Comparison of ENCODE assay signal across 8 cellular contexts in genomic region chr6:43570876-43571441, GRCh38. TPM values are rescaled to one million over a fixed set of nuclear protein-coding genes. Genes with fewer than 3 reads are reported as not detected.
A peak's percentile ranks its signal among the peaks of the same experiment; 100 is the strongest.
DNase-seq lines count a peak whose midpoint lies in the region; ATAC-seq lines count a peak whose summit lies in the region.
"Had no signal": no experiment of that assay in that cellular context is flagged by ENCODE, and none has a peak within 500 bp of the region (broad histone marks: within the 10 kb centered on the region; RNA-seq: fewer than 3 reads in every experiment).

No MANE protein-coding gene starts in this region.

- CTCF ChIA-PET in activated CD4-positive, alpha-beta memory T cell treated with anti-CD3 and anti-CD28 coated beads, Interleukin-2, amount 10 ng/mL, durations not matched to agents 7 days and 5 days (lab: Charles Lee) = interaction anchor here (1.4 to 2.3 kb wide), 3 partner anchors 8 to 37 kb away, joined by 4 to 8 read pairs (median 5); no protein-coding TSS in a partner anchor

- H3K4me1 Mint-ChIP-seq in activated CD4-positive, alpha-beta memory T cell treated with anti-CD3 and anti-CD28 coated beads, Interleukin-2, amount 10 ng/mL, durations not matched to agents 7 days and 5 days = peaks cover 44% of the 10 kb centered on the region

- H3K27ac Mint-ChIP-seq in activated CD4-positive, alpha-beta memory T cell treated with anti-CD3 and anti-CD28 coated beads, Interleukin-2, amount 10 ng/mL, durations not matched to agents 7 days and 5 days = peak overlapping the region; percentile 87

- POLR2A ChIA-PET in activated CD4-positive, alpha-beta memory T cell treated with anti-CD3 and anti-CD28 coated beads, Interleukin-2, amount 10 ng/mL, durations not matched to agents 7 days and 5 days (lab: Charles Lee) = interaction anchor here (0.8 to 1.8 kb wide), 6 partner anchors 14 to 825 kb away, joined by 3 to 12 read pairs (median 6); partner anchors contain the start of genes GTPBP2, POLR1C, TBCC and YIPF3

- no peak for ATAC-seq in HG03469 (IDR thresholded peaks at IDR 0.05; ENCODE audit: unreplicated experiment)

- H3K9me3 Mint-ChIP-seq in activated CD4-positive, alpha-beta memory T cell treated with anti-CD3 and anti-CD28 coated beads, Interleukin-2, amount 10 ng/mL, durations not matched to agents 7 days and 5 days = no peaks in the 10 kb centered on the region

- H3K4me3 Mint-ChIP-seq in activated CD4-positive, alpha-beta memory T cell treated with anti-CD3 and anti-CD28 coated beads, Interleukin-2, amount 10 ng/mL, durations not matched to agents 7 days and 5 days = peak overlapping the region; percentile 2

- H3K36me3 Mint-ChIP-seq in activated CD4-positive, alpha-beta memory T cell treated with anti-CD3 and anti-CD28 coated beads, Interleukin-2, amount 10 ng/mL, durations not matched to agents 7 days and 5 days (ENCODE audit: low read depth) = peaks cover 57% of the 10 kb centered on the region

- no peaks in the 10 kb centered on the region for H3K27me3 Mint-ChIP-seq in activated CD4-positive, alpha-beta memory T cell treated with anti-CD3 and anti-CD28 coated beads, Interleukin-2, amount 10 ng/mL, durations not matched to agents 7 days and 5 days

- DNase-seq in activated CD4-positive, alpha-beta T cell treated with anti-CD3 and anti-CD28 coated beads for 48 hours = peak; percentile 10
- DNase-seq in activated CD4-positive, alpha-beta T cell treated with anti-CD3 and anti-CD28 coated beads, Interleukin-2, amount 50 U/mL, for 48 hours = no peak
- DNase-seq in activated CD4-positive, alpha-beta memory T cell treated with anti-CD3 and anti-CD28 coated beads, Interleukin-2, amount 10 ng/mL, durations not matched to agents 7 days and 5 days = no peak
- DNase-seq in non-pigmented ciliary epithelial cell (ENCODE audit: low read depth) (peak; percentile 46), NCI-H1105 treated with DMSO at 0.1 percent for 48 hours (lab: John Stamatoyannopoulos, UW) (no peak)
- DNase-seq: stimulated activated CD4-positive, alpha-beta T cell treated with anti-CD3 and anti-CD28 coated beads, Interleukin-15, amount 100 ng/mL, for 24 hours; uterus had no signal

RNA-seq across cellular contexts. Expression of gene XPO5, which starts 4.9 kb away (rescaled TPM):
- 10 to 100 TPM; 62.5 to 78.5 TPM for total RNA-seq in activated CD4-positive, alpha-beta memory T cell treated with anti-CD3 and anti-CD28 coated beads, Interleukin-2, amount 10 ng/mL, durations not matched to agents 7 days and 5 days

RNA-seq across cellular contexts. Expression of gene POLH, which starts 5.0 kb away (rescaled TPM):
- 10 to 100 TPM; 74.6 to 75.5 TPM for total RNA-seq in activated CD4-positive, alpha-beta memory T cell treated with anti-CD3 and anti-CD28 coated beads, Interleukin-2, amount 10 ng/mL, durations not matched to agents 7 days and 5 days

RNA-seq across cellular contexts. Expression of gene POLR1C, which starts 54.1 kb away (rescaled TPM):
- total RNA-seq in activated CD4-positive, alpha-beta memory T cell treated with anti-CD3 and anti-CD28 coated beads, Interleukin-2, amount 10 ng/mL, durations not matched to agents 7 days and 5 days = 10 to 100 TPM; 24.1 to 24.3 TPM

RNA-seq across cellular contexts. Expression of gene YIPF3, which starts 54.2 kb away (rescaled TPM):
- 10 to 100 TPM; 71.5 to 77.4 TPM for total RNA-seq in activated CD4-positive, alpha-beta memory T cell treated with anti-CD3 and anti-CD28 coated beads, Interleukin-2, amount 10 ng/mL, durations not matched to agents 7 days and 5 days

RNA-seq across cellular contexts. Expression of gene GTPBP2, which starts 58.1 kb away (rescaled TPM):
- total RNA-seq in activated CD4-positive, alpha-beta memory T cell treated with anti-CD3 and anti-CD28 coated beads, Interleukin-2, amount 10 ng/mL, durations not matched to agents 7 days and 5 days = 100 to 1,000 TPM; 107 to 112 TPM

Comparison
In these comparisons a context has a peak if more than half of its experiments do, and no peak if none do; other contexts are left out.
1. DNase-seq: peak in activated CD4-positive, alpha-beta T cell treated with anti-CD3 and anti-CD28 coated beads for 48 hours (single experiment) and non-pigmented ciliary epithelial cell (single experiment); none in activated CD4-positive, alpha-beta T cell treated with anti-CD3 and anti-CD28 coated beads, Interleukin-2, amount 50 U/mL, for 48 hours (0 of 2), activated CD4-positive, alpha-beta memory T cell treated with anti-CD3 and anti-CD28 coated beads, Interleukin-2, amount 10 ng/mL, durations not matched to agents 7 days and 5 days (single experiment) and NCI-H1105 treated with DMSO at 0.1 percent for 48 hours (single experiment).